Comparison of ENCODE assay signal across 9 cellular contexts in the genomic region with DNA sequence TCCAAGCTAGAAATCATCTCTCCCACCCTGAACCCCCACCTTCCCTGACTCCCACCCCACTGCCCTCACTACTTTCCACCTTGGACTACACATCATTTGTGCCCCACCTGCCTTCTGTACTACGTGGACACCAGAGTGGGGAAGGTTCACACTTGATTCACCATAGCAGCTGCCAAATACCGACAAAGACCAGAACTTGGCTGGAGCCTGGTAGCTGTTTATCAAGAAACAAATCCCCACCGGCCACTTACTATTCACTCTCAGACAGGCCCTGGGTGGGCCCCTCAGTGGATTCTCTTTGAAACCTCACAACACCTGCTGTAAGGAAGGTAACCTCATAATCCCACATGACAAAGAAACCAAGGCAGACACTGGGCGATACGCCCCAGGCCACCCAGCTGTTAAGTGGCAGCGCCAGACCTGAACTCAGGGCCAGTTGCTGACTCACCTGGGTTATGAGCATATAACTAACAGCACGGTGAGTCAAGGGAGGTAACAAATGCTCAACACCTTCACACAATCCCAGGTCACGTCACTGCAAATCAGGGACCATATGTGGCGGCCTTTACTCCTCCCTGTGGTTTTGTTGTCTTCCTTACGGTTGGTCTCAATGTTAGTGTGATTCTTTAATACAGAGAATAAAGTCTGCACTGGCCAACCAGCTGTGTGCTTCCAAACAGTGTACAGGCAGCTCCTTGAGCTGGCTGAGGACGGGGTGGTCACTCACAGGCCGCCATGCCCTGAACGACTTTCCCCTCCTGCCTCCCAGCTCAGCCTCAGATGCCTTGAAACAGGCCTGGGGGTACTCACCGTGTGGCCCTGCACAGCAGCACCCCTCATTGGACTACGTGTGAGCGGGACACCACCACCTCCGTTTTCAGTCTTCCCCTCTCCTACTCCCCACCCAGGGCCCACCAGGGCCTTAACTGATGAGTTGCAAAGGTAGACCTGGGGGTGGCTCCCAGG. TPM values are rescaled to one million over a fixed set of nuclear protein-coding genes. Genes with fewer than 3 reads are reported as not detected.
DNase-seq lines count a peak whose midpoint lies in the region; ATAC-seq lines count a peak whose summit lies in the region.
"Had no signal": no experiment of that assay in that cellular context is flagged by ENCODE, and none has a peak within 500 bp of the region (broad histone marks: within the 10 kb centered on the region; RNA-seq: fewer than 3 reads in every experiment).

No MANE protein-coding gene starts in this region.

- DNase-seq in M059J (ENCODE audit: low read depth) (peak; percentile 85), right cardiac atrium (no peak), mucosa of gallbladder (ENCODE audit: low spot score) (no peak), H4 (ENCODE audit: low spot score) (no peak), CD1c-positive myeloid dendritic cell (ENCODE audit: extremely low spot score) (no peak)
- DNase-seq in activated naive CD4-positive, alpha-beta T cell treated with anti-CD3 and anti-CD28 coated beads for 36 hours = peak; percentile 77
- DNase-seq: NCI-H446 treated with DMSO at 0.1 percent for 48 hours had no signal

- peak overlapping the region; percentile 76 for H3K27ac Mint-ChIP-seq in activated naive CD4-positive, alpha-beta T cell treated with anti-CD3 and anti-CD28 coated beads for 36 hours
- peak overlapping the region; percentile 81 for H3K27ac Mint-ChIP-seq in stimulated activated naive CD8-positive, alpha-beta T cell treated with anti-CD3 and anti-CD28 coated beads, Interleukin-15, Interleukin-2, amounts not matched to agents 100 ng/mL and 50 ng/mL, for 24 hours

- H3K4me1 ChIP-seq in right cardiac atrium (ENCODE audit: control insufficient read depth, insufficient read depth, low read length) = peaks cover 50% of the 10 kb centered on the region

- no peaks in the 10 kb centered on the region for H3K9me3 Mint-ChIP-seq in activated naive CD4-positive, alpha-beta T cell treated with anti-CD3 and anti-CD28 coated beads for 36 hours
- H3K9me3 Mint-ChIP-seq in stimulated activated naive CD8-positive, alpha-beta T cell treated with anti-CD3 and anti-CD28 coated beads, Interleukin-15, Interleukin-2, amounts not matched to agents 100 ng/mL and 50 ng/mL, for 24 hours = no peaks in the 10 kb centered on the region

- H3K27ac ChIP-seq in right cardiac atrium (ENCODE audit: low read length) = peak overlapping the region; percentile 25

- H3K9me3 ChIP-seq in right cardiac atrium (ENCODE audit: control insufficient read depth, low read length) = no peaks in the 10 kb centered on the region

- peaks cover 100% of the 10 kb centered on the region for H3K4me1 Mint-ChIP-seq in activated naive CD4-positive, alpha-beta T cell treated with anti-CD3 and anti-CD28 coated beads for 36 hours (ENCODE audit: low read depth)
- H3K4me1 Mint-ChIP-seq in stimulated activated naive CD8-positive, alpha-beta T cell treated with anti-CD3 and anti-CD28 coated beads, Interleukin-15, Interleukin-2, amounts not matched to agents 100 ng/mL and 50 ng/mL, for 24 hours (ENCODE audit: low read depth) = peaks cover 99% of the 10 kb centered on the region

- no peaks in the 10 kb centered on the region for H3K27me3 ChIP-seq in right cardiac atrium (ENCODE audit: control insufficient read depth, insufficient read depth)

- no peak overlapping the region for H3K4me3 ChIP-seq in right cardiac atrium (ENCODE audit: low read length)

- peaks cover 73% of the 10 kb centered on the region for H3K36me3 Mint-ChIP-seq in activated naive CD4-positive, alpha-beta T cell treated with anti-CD3 and anti-CD28 coated beads for 36 hours (ENCODE audit: low read depth)
- peaks cover 95% of the 10 kb centered on the region for H3K36me3 Mint-ChIP-seq in stimulated activated naive CD8-positive, alpha-beta T cell treated with anti-CD3 and anti-CD28 coated beads, Interleukin-15, Interleukin-2, amounts not matched to agents 100 ng/mL and 50 ng/mL, for 24 hours (ENCODE audit: low read depth)

- H3K27me3 Mint-ChIP-seq in activated naive CD4-positive, alpha-beta T cell treated with anti-CD3 and anti-CD28 coated beads for 36 hours (ENCODE audit: low read depth) = no peaks in the 10 kb centered on the region
- no peaks in the 10 kb centered on the region for H3K27me3 Mint-ChIP-seq in stimulated activated naive CD8-positive, alpha-beta T cell treated with anti-CD3 and anti-CD28 coated beads, Interleukin-15, Interleukin-2, amounts not matched to agents 100 ng/mL and 50 ng/mL, for 24 hours

- peak overlapping the region; percentile 2 for H3K4me3 Mint-ChIP-seq in activated naive CD4-positive, alpha-beta T cell treated with anti-CD3 and anti-CD28 coated beads for 36 hours
- peak overlapping the region; percentile 69 for H3K4me3 Mint-ChIP-seq in stimulated activated naive CD8-positive, alpha-beta T cell treated with anti-CD3 and anti-CD28 coated beads, Interleukin-15, Interleukin-2, amounts not matched to agents 100 ng/mL and 50 ng/mL, for 24 hours

- no peak for ATAC-seq in right cardiac atrium
- no peak for ATAC-seq in GM19328 (IDR thresholded peaks at IDR 0.05; ENCODE audit: unreplicated experiment)

- WGBS in right cardiac atrium = 65% methylated on average over 17 of the region's 17 CpGs

- CTCF ChIA-PET in activated naive CD4-positive, alpha-beta T cell treated with anti-CD3 and anti-CD28 coated beads for 36 hours (lab: Charles Lee) = interaction anchor here (1.0 to 3.1 kb wide), 3 partner anchors 9 to 20 kb away, joined by 3 to 13 read pairs (median 3); no protein-coding TSS in a partner anchor

- intact Hi-C loops in activated naive CD4-positive, alpha-beta T cell treated with anti-CD3 and anti-CD28 coated beads for 36 hours (cut with micrococcal nuclease) = loop anchor here (5.0 to 10.0 kb wide), 2 partner anchors 282 to 504 kb away; no protein-coding TSS in a partner anchor
- intact Hi-C loops in right cardiac atrium (cut with DNase I) = no loop called here

RNA-seq across cellular contexts. Expression of gene WDR1, which starts 7.5 kb away (rescaled TPM):
- 322 and 407 TPM in 2 replicates for total RNA-seq in M059J (2014; rRNA removed; shearing (Covaris generic))
- total RNA-seq in activated naive CD4-positive, alpha-beta T cell treated with anti-CD3 and anti-CD28 coated beads for 36 hours = 100 to 1,000 TPM; 271 to 295 TPM
- total RNA-seq in right cardiac atrium (100 to 1,000 TPM; 181 to 280 (median 218) TPM), mucosa of gallbladder (297 TPM)
- 116 TPM for polyA plus RNA-seq in right cardiac atrium
- total RNA-seq in H4 (2014; rRNA removed; shearing (Covaris generic)) = 189 and 209 TPM in 2 replicates

Comparison
In these comparisons a context has a peak if more than half of its experiments do, and no peak if none do; other contexts are left out.
1. DNase-seq: peak in M059J (single experiment) and activated naive CD4-positive, alpha-beta T cell treated with anti-CD3 and anti-CD28 coated beads for 36 hours (single experiment); none in right cardiac atrium (0 of 3), mucosa of gallbladder (single experiment), H4 (single experiment) and CD1c-positive myeloid dendritic cell (single experiment).